Comparison of ENCODE assay signal across 22 cellular contexts in genomic region chr2:119981896-119982295, GRCh38. TPM values are rescaled to one million over a fixed set of nuclear protein-coding genes. Genes with fewer than 3 reads are reported as not detected.
A peak's percentile ranks its signal among the peaks of the same experiment; 100 is the strongest.
DNase-seq lines count a peak whose midpoint lies in the region; ATAC-seq, FAIRE-seq and TF ChIP-seq lines count a peak whose summit lies in the region.
"Had no signal": no experiment of that assay in that cellular context is flagged by ENCODE, and none has a peak within 500 bp of the region (broad histone marks: within the 10 kb centered on the region; RNA-seq: fewer than 3 reads in every experiment).

No MANE protein-coding gene starts in this region.

- ATAC-seq in left lobe of liver: peak; percentile 31
- no peak for ATAC-seq in pancreas
- no peak for ATAC-seq in stimulated activated memory B cell treated with anti-CD40 and anti-IgM and Interleukin-4, amounts not matched to agents 10 μg/mL and 1 μg/mL and 100 μg/mL, for 72 hours
- ATAC-seq in aorta (ENCODE audit: low FRiP score): no peak
- ATAC-seq: GM23338, HCT116, PC-3 had no signal

- H3K4me3 Mint-ChIP-seq in Caco-2 (ENCODE audit: unreplicated experiment): no peak overlapping the region
- no peak overlapping the region for H3K4me3 Mint-ChIP-seq in stimulated activated memory B cell treated with anti-CD40 and anti-IgM and Interleukin-4, amounts not matched to agents 10 μg/mL and 1 μg/mL and 100 μg/mL, for 72 hours
- H3K4me3 Mint-ChIP-seq: B cell, CD14-positive monocyte, GM23338 had no signal

- no peaks in the 10 kb centered on the region for H3K27me3 ChIP-seq in Caco-2 (replicated peaks; ENCODE audit: control insufficient read depth, insufficient read depth, low read length)
- H3K27me3 ChIP-seq in colonic mucosa: no peaks in the 10 kb centered on the region
- H3K27me3 ChIP-seq in pancreas: no peaks in the 10 kb centered on the region
- H3K27me3 ChIP-seq in aorta (ENCODE audit: control insufficient read depth in 1 of 2, insufficient read depth in 2 of 2, low read length in 1 of 2): no peaks in the 10 kb centered on the region

- H3K9me3 Mint-ChIP-seq in Caco-2 (ENCODE audit: unreplicated experiment): no peaks in the 10 kb centered on the region
- H3K9me3 Mint-ChIP-seq in stimulated activated memory B cell treated with anti-CD40 and anti-IgM and Interleukin-4, amounts not matched to agents 10 μg/mL and 1 μg/mL and 100 μg/mL, for 72 hours: peaks cover 5% of the 10 kb centered on the region
- H3K9me3 Mint-ChIP-seq: GM23338 had no signal

- POLR2A ChIA-PET in Caco-2 (lab: Charles Lee): no interaction called here

- H3K27me3 Mint-ChIP-seq in Caco-2 (ENCODE audit: insufficient read depth, unreplicated experiment): no peaks in the 10 kb centered on the region
- no peaks in the 10 kb centered on the region for H3K27me3 Mint-ChIP-seq in stimulated activated memory B cell treated with anti-CD40 and anti-IgM and Interleukin-4, amounts not matched to agents 10 μg/mL and 1 μg/mL and 100 μg/mL, for 72 hours
- H3K27me3 Mint-ChIP-seq: B cell had no signal

- intact Hi-C loops in Caco-2 (cut with micrococcal nuclease; ENCODE audit: unreplicated experiment): no loop called here
- intact Hi-C loops in colonic mucosa (cut with DNase I): no loop called here
- intact Hi-C loops in pancreas (cut with DNase I): no loop called here
- intact Hi-C loops in aorta (cut with DNase I): no loop called here

- H3K9ac ChIP-seq in colonic mucosa (ENCODE audit: low read depth in 2 of 2, low read length in 2 of 2): no peak overlapping the region

- BruUV-seq in Caco-2 (replicated peaks; lab: Mats Ljungman, UMichigan): no TSS peak

- H3K9me3 ChIP-seq in Caco-2 (no peaks in the 10 kb centered on the region), colonic mucosa (no peaks in the 10 kb centered on the region), pancreas (no peaks in the 10 kb centered on the region), aorta (ENCODE audit: control insufficient read depth, low read length) (no peaks in the 10 kb centered on the region)

- H3K4me1 ChIP-seq in Caco-2 (peaks cover 12% of the 10 kb centered on the region), colonic mucosa (no peaks in the 10 kb centered on the region), pancreas (no peaks in the 10 kb centered on the region), aorta (ENCODE audit: control insufficient read depth in 1 of 2, insufficient read depth in 2 of 2, low read length in 2 of 2) (no peaks in the 10 kb centered on the region)

- H3K36me3 ChIP-seq in Caco-2 (ENCODE audit: control insufficient read depth, insufficient read depth, low read length): no peaks in the 10 kb centered on the region
- H3K36me3 ChIP-seq in colonic mucosa: no peaks in the 10 kb centered on the region
- H3K36me3 ChIP-seq in pancreas: peaks cover 0 to 9% (median 0%) of the 10 kb centered on the region in 3 donors
- H3K36me3 ChIP-seq in aorta (ENCODE audit: control insufficient read depth in 1 of 2, insufficient read depth in 2 of 2, low read length in 1 of 2): no peaks in the 10 kb centered on the region

- peak overlapping the region; percentile 7 for H3K27ac ChIP-seq in colonic mucosa
- H3K27ac ChIP-seq in pancreas: no peak overlapping the region
- no peak overlapping the region for H3K27ac ChIP-seq in aorta (ENCODE audit: low read depth in 1 of 2, low read length in 2 of 2)

- DNase-seq in Caco-2 (no peak), colonic mucosa (no peak), left lobe of liver (ENCODE audit: low spot score) (no peak), pancreas (no peak), aorta (no peak), globus pallidus (ENCODE audit: low spot score) (no peak)
- no peak for DNase-seq in stimulated activated CD4-positive, alpha-beta T cell treated with anti-CD3 and anti-CD28 coated beads, Interleukin-2, amount 100 ng/mL, for 48 hours
- DNase-seq: DMS79 treated with DMSO at 0.1 percent for 48 hours, Kasumi-1, NCI-H1417 treated with DMSO at 0.1 percent for 48 hours, NCI-H187, NCI-H2107, NCI-H446 treated with DMSO at 0.1 percent for 48 hours, NCI-H526 treated with DMSO at 0.1 percent for 48 hours, PC-3, Right ventricle myocardium superior had no signal

- H3K4me1 Mint-ChIP-seq in Caco-2 (ENCODE audit: low read depth, unreplicated experiment): no peaks in the 10 kb centered on the region
- peaks cover 4% of the 10 kb centered on the region for H3K4me1 Mint-ChIP-seq in stimulated activated memory B cell treated with anti-CD40 and anti-IgM and Interleukin-4, amounts not matched to agents 10 μg/mL and 1 μg/mL and 100 μg/mL, for 72 hours
- H3K4me1 Mint-ChIP-seq: B cell, CD14-positive monocyte, GM23338 had no signal

- H3K4me3 ChIP-seq in Caco-2 (ENCODE audit: low read depth, low read length): 0 out of 2 replicates have a peak overlapping the region, but pooled peaks have one; percentile 4
- no peak overlapping the region for H3K4me3 ChIP-seq in colonic mucosa
- H3K4me3 ChIP-seq in pancreas: no peak overlapping the region
- no peak overlapping the region for H3K4me3 ChIP-seq in aorta (ENCODE audit: low read length in 2 of 2)
- H3K4me3 ChIP-seq: GM23338 had no signal

- CTCF ChIA-PET in Caco-2 (lab: Charles Lee): no interaction called here

- peak; percentile 80 for FAIRE-seq in pancreas (lab: Jason Lieb, UNC)
- FAIRE-seq: A204.1 had no signal

- TF ChIP-seq CTCF in Caco-2 (IDR thresholded peaks at IDR 0.05; ENCODE audit: insufficient read depth in 1 of 2, low read depth in 1 of 2, low read length in 1 of 2, severe bottlenecking in 1 of 2, unreplicated experiment in 1 of 2) (no peak), colonic mucosa (IDR thresholded peaks at IDR 0.05) (no peak), pancreas (IDR thresholded peaks at IDR 0.05) (no peak)

- H3K27ac Mint-ChIP-seq in Caco-2 (ENCODE audit: unreplicated experiment): no peak overlapping the region
- no peak overlapping the region for H3K27ac Mint-ChIP-seq in stimulated activated memory B cell treated with anti-CD40 and anti-IgM and Interleukin-4, amounts not matched to agents 10 μg/mL and 1 μg/mL and 100 μg/mL, for 72 hours
- H3K27ac Mint-ChIP-seq: B cell, CD14-positive monocyte, GM23338 had no signal

- H3K36me3 Mint-ChIP-seq in Caco-2 (ENCODE audit: insufficient read depth, unreplicated experiment): peaks cover 5% of the 10 kb centered on the region
- peaks cover 6% of the 10 kb centered on the region for H3K36me3 Mint-ChIP-seq in stimulated activated memory B cell treated with anti-CD40 and anti-IgM and Interleukin-4, amounts not matched to agents 10 μg/mL and 1 μg/mL and 100 μg/mL, for 72 hours

RNA-seq across cellular contexts. Expression of gene EPB41L5, which starts 31.0 kb away (rescaled TPM):
- 81.9 and 83.0 TPM in 2 replicates for total RNA-seq in Caco-2 (2022)
- 10 to 100 TPM; 21.6 to 36.0 TPM for total RNA-seq in colonic mucosa
- 50.5 TPM for total RNA-seq in left lobe of liver
- total RNA-seq in pancreas: 10 to 100 TPM; 17.6 to 23.8 (median 21.4) TPM
- polyA plus RNA-seq in pancreas: 10 to 100 TPM in 1 of 2 donors, 1 to 10 TPM in 1; 7.3 to 13.0 TPM
- 10 to 100 TPM; 18.2 to 21.8 TPM for total RNA-seq in aorta
- 1 to 10 TPM; 4.3 to 4.6 TPM for polyA plus RNA-seq in aorta
